In the genomic region with DNA sequence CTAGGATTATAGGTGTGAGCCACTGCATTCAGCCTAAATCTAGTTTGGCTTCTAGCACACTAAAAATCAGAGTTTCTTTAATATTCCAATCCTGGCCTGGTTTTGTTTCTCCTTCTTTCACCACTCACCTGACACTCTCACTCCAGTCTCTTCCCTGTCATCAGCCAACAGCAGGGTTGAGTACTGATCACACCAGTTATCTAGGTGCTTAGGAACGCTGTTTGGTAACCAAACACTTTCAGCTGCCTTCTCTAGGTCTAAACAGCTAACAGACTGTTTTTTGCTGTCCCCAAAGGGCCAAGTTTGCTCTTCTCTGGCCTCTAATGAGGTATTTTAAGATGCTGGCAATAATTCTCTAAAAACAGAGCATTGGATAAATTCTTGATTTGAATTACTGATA, we compare ENCODE assay signal across 1 cellular context.
TF ChIP-seq lines count a peak whose summit lies in the region.

No MANE protein-coding gene starts in this region.

TF ChIP-seq in SK-N-SH, 30 proteins besides CTCF, POLR2A, EP300 and RAD21 (continued from another document):
- TF ChIP-seq, protein P1, sequence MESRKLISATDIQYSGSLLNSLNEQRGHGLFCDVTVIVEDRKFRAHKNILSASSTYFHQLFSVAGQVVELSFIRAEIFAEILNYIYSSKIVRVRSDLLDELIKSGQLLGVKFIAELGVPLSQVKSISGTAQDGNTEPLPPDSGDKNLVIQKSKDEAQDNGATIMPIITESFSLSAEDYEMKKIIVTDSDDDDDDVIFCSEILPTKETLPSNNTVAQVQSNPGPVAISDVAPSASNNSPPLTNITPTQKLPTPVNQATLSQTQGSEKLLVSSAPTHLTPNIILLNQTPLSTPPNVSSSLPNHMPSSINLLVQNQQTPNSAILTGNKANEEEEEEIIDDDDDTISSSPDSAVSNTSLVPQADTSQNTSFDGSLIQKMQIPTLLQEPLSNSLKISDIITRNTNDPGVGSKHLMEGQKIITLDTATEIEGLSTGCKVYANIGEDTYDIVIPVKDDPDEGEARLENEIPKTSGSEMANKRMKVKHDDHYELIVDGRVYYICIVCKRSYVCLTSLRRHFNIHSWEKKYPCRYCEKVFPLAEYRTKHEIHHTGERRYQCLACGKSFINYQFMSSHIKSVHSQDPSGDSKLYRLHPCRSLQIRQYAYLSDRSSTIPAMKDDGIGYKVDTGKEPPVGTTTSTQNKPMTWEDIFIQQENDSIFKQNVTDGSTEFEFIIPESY (IDR thresholded peaks at IDR 0.05; ENCODE audit: borderline replicate concordance, low read depth), result no peak
- TF ChIP-seq RFX5 (IDR thresholded peaks at IDR 0.05; ENCODE audit: low read length), result no peak
- TF ChIP-seq FOSL2 (IDR thresholded peaks at IDR 0.05; ENCODE audit: borderline replicate concordance, low read depth), result no peak
TF ChIP-seq in SK-N-SH: peak in this region for 0.
